Comparison of ENCODE assay signal across 8 cellular contexts in the genomic region with DNA sequence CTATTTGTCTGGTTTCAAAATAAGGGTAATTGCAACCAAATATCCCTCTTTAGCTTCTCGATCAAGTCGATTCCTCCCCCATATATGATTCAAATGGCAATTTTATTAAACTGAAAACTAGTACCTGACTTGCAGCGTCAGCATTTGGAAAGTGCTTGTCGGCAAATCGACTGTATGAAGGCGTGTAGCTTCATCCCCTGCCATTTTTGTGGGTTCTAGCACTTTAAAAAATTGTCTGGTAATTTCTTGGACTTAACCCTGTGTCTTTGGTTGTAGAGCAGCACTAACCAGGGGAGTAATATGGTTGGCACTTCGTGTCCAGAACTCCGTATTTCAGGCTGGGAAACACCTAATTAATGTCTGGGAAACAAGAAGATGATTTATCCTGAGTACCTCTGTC. TPM values are rescaled to one million over a fixed set of nuclear protein-coding genes. Genes with fewer than 3 reads are reported as not detected.
DNase-seq lines count a peak whose midpoint lies in the region; ATAC-seq lines count a peak whose summit lies in the region.

No MANE protein-coding gene starts in this region.

- peaks cover 13% of the 10 kb centered on the region for H3K4me1 Mint-ChIP-seq in activated CD4-positive, alpha-beta T cell treated with anti-CD3 and anti-CD28 coated beads for 36 hours
- peaks cover 7 to 19% of the 10 kb centered on the region in 2 donors for H3K4me1 Mint-ChIP-seq in immature natural killer cell
- peaks cover 6 to 28% of the 10 kb centered on the region in 2 donors for H3K4me1 Mint-ChIP-seq in stimulated activated naive B cell treated with anti-CD40 and anti-IgM and Interleukin-4, amounts not matched to agents 10 μg/mL and 1 μg/mL and 100 μg/mL, for 72 hours

- peaks cover 32% of the 10 kb centered on the region for H3K27me3 Mint-ChIP-seq in activated CD4-positive, alpha-beta T cell treated with anti-CD3 and anti-CD28 coated beads for 36 hours
- H3K27me3 Mint-ChIP-seq in immature natural killer cell (ENCODE audit: low read depth in 3 of 3): peaks cover 6 to 18% (median 17%) of the 10 kb centered on the region in 3 donors
- peaks cover 7 to 23% of the 10 kb centered on the region in 2 donors for H3K27me3 Mint-ChIP-seq in stimulated activated naive B cell treated with anti-CD40 and anti-IgM and Interleukin-4, amounts not matched to agents 10 μg/mL and 1 μg/mL and 100 μg/mL, for 72 hours

- peak overlapping the region; percentile 99 for H3K9ac ChIP-seq in adipocyte (ENCODE audit: low read length)

- no peaks in the 10 kb centered on the region for H3K27me3 ChIP-seq in adipocyte (replicated peaks; ENCODE audit: control insufficient read depth, insufficient read depth, low read length)

- H3K36me3 Mint-ChIP-seq in activated CD4-positive, alpha-beta T cell treated with anti-CD3 and anti-CD28 coated beads for 36 hours (ENCODE audit: low read depth): no peaks in the 10 kb centered on the region
- H3K36me3 Mint-ChIP-seq in immature natural killer cell: peaks cover 0 to 3% (median 0%) of the 10 kb centered on the region in 3 donors
- no peaks in the 10 kb centered on the region for H3K36me3 Mint-ChIP-seq in stimulated activated naive B cell treated with anti-CD40 and anti-IgM and Interleukin-4, amounts not matched to agents 10 μg/mL and 1 μg/mL and 100 μg/mL, for 72 hours

- CTCF ChIA-PET in activated CD4-positive, alpha-beta T cell treated with anti-CD3 and anti-CD28 coated beads for 36 hours (lab: Charles Lee): interaction anchor here (0.9 kb wide), 1 partner anchor 63 kb away, joined by 3 read pairs; no protein-coding TSS in a partner anchor

- H3K4me1 ChIP-seq in adipocyte (ENCODE audit: control insufficient read depth, insufficient read depth, low read length): peaks cover 37% of the 10 kb centered on the region

- peak overlapping the region; percentile 19 for H3K4me3 Mint-ChIP-seq in activated CD4-positive, alpha-beta T cell treated with anti-CD3 and anti-CD28 coated beads for 36 hours
- H3K4me3 Mint-ChIP-seq in immature natural killer cell: peak overlapping the region; percentile 2 to 63 (median 41)
- H3K4me3 Mint-ChIP-seq in stimulated activated naive B cell treated with anti-CD40 and anti-IgM and Interleukin-4, amounts not matched to agents 10 μg/mL and 1 μg/mL and 100 μg/mL, for 72 hours: peak overlapping the region; percentile 86 to 87

- no peaks in the 10 kb centered on the region for H3K9me3 Mint-ChIP-seq in activated CD4-positive, alpha-beta T cell treated with anti-CD3 and anti-CD28 coated beads for 36 hours (ENCODE audit: low read depth)
- H3K9me3 Mint-ChIP-seq in immature natural killer cell: peaks cover 0 to 31% (median 4%) of the 10 kb centered on the region in 6 donors
- H3K9me3 Mint-ChIP-seq in stimulated activated naive B cell treated with anti-CD40 and anti-IgM and Interleukin-4, amounts not matched to agents 10 μg/mL and 1 μg/mL and 100 μg/mL, for 72 hours: peaks cover 2 to 3% of the 10 kb centered on the region in 2 donors

- intact Hi-C loops in activated CD4-positive, alpha-beta T cell treated with anti-CD3 and anti-CD28 coated beads for 36 hours (cut with DNase I, micrococcal nuclease): no loop called here

- DNase-seq in activated CD4-positive, alpha-beta T cell treated with anti-CD3 and anti-CD28 coated beads for 36 hours: no peak
- no peak for DNase-seq in activated CD4-positive, alpha-beta T cell treated with anti-CD3 and anti-CD28 coated beads for 4 hours
- DNase-seq in adipocyte (ENCODE audit: low read depth) (peak; percentile 45), immature natural killer cell (no peak), SIG-M5 (lab: John Stamatoyannopoulos, UW) (no peak), T-helper 9 cell (no peak)
- no peak for DNase-seq in stimulated activated naive B cell treated with anti-CD40 and anti-IgM and Interleukin-4, amounts not matched to agents 10 μg/mL and 1 μg/mL and 100 μg/mL, for 72 hours

- no peak for ATAC-seq in activated CD4-positive, alpha-beta T cell treated with anti-CD3 and anti-CD28 coated beads for 36 hours
- ATAC-seq in stimulated activated naive B cell treated with anti-CD40 and anti-IgM and Interleukin-4, amounts not matched to agents 10 μg/mL and 1 μg/mL and 100 μg/mL, for 72 hours (replicated peaks): no peak
- ATAC-seq in GM18502 (IDR thresholded peaks at IDR 0.05; ENCODE audit: poor library complexity, unreplicated experiment): no peak

- peaks cover 20% of the 10 kb centered on the region for H3K36me3 ChIP-seq in adipocyte (ENCODE audit: control insufficient read depth, insufficient read depth, low read length, severe bottlenecking)

- H3K9me3 ChIP-seq in adipocyte (ENCODE audit: control insufficient read depth, low read length): peaks cover 7% of the 10 kb centered on the region

- H3K27ac Mint-ChIP-seq in activated CD4-positive, alpha-beta T cell treated with anti-CD3 and anti-CD28 coated beads for 36 hours: no peak overlapping the region
- no peak overlapping the region for H3K27ac Mint-ChIP-seq in immature natural killer cell
- H3K27ac Mint-ChIP-seq in stimulated activated naive B cell treated with anti-CD40 and anti-IgM and Interleukin-4, amounts not matched to agents 10 μg/mL and 1 μg/mL and 100 μg/mL, for 72 hours: no peak overlapping the region

- H3K4me3 ChIP-seq in adipocyte (ENCODE audit: low read length): peak overlapping the region; percentile 97

- POLR2A ChIA-PET in activated CD4-positive, alpha-beta T cell treated with anti-CD3 and anti-CD28 coated beads for 36 hours (lab: Charles Lee): no interaction called here

RNA-seq across cellular contexts. Expression of gene MME, which starts 0.6 kb away (rescaled TPM):
- under 1 TPM in 1 of 2 experiments, not detected in 1; 0.23 TPM for total RNA-seq in activated CD4-positive, alpha-beta T cell treated with anti-CD3 and anti-CD28 coated beads for 36 hours
- not detected for polyA plus RNA-seq in immature natural killer cell

Comparison
In these comparisons a context has a peak if more than half of its experiments do, and no peak if none do; other contexts are left out.
1. H3K4me3 Mint-ChIP-seq: peak in every context shown above with its lines; median percentile 86 in stimulated activated naive B cell treated with anti-CD40 and anti-IgM and Interleukin-4, amounts not matched to agents 10 μg/mL and 1 μg/mL and 100 μg/mL, for 72 hours; 41 in immature natural killer cell; 19 in activated CD4-positive, alpha-beta T cell treated with anti-CD3 and anti-CD28 coated beads for 36 hours.